ENCODE assay signal across 2 cellular contexts in genomic region chr12:5665615-5666014, GRCh38.
TF ChIP-seq lines count a peak whose summit lies in the region.

No MANE protein-coding gene starts in this region.

TF ChIP-seq in IMR-90, 13 proteins besides CTCF, POLR2A, EP300 and RAD21 (continued from another document):
- peak; percentile 65 for TF ChIP-seq USF2 (IDR thresholded peaks at IDR 0.05; ENCODE audit: low read depth, low read length)
- no peak for TF ChIP-seq MXI1 (IDR thresholded peaks at IDR 0.05; ENCODE audit: borderline replicate concordance, low read depth, low read length)
- TF ChIP-seq ELK1 (IDR thresholded peaks at IDR 0.05; ENCODE audit: borderline replicate concordance, low read depth, low read length) = no peak
- no peak for TF ChIP-seq CHD1 (IDR thresholded peaks at IDR 0.05; ENCODE audit: low read depth, low read length)
- TF ChIP-seq FOS (IDR thresholded peaks at IDR 0.05; ENCODE audit: low read depth, low read length) = peak; percentile 62
- peak; percentile 32; the same call in 1 of the 2 replicates for TF ChIP-seq MAZ (IDR thresholded peaks at IDR 0.05; ENCODE audit: borderline replicate concordance, low read depth, low read length)
- TF ChIP-seq MAFK (IDR thresholded peaks at IDR 0.05; ENCODE audit: low read depth, low read length) = 0 out of 2 replicates have a peak, but pooled peaks have one; percentile 19
- TF ChIP-seq NFE2L2 (IDR thresholded peaks at IDR 0.05; ENCODE audit: low read depth, low read length) = no peak
- TF ChIP-seq RFX5 (IDR thresholded peaks at IDR 0.05; ENCODE audit: low read depth, low read length) = no peak
- 0 out of 2 replicates have a peak, but pooled peaks have one; percentile 5 for TF ChIP-seq SMC3 (IDR thresholded peaks at IDR 0.05; ENCODE audit: low read depth, low read length)
- no peak for TF ChIP-seq CEBPB (IDR thresholded peaks at IDR 0.05; ENCODE audit: low read depth, low read length)
- peak; percentile 22; the same call in 1 of the 2 replicates for TF ChIP-seq BHLHE40 (IDR thresholded peaks at IDR 0.05; ENCODE audit: low read depth, low read length)

TF ChIP-seq in HepG2, 621 proteins besides CTCF, POLR2A, EP300 and RAD21 (continued from another document):
- TF ChIP-seq ZNF703 (CRISPR knock-in tag; IDR thresholded peaks at IDR 0.05; ENCODE audit: borderline replicate concordance) (no peak), TCF7 (IDR thresholded peaks at IDR 0.05; ENCODE audit: low read depth) (no peak), ZSCAN31 (CRISPR knock-in tag; IDR thresholded peaks at IDR 0.05; ENCODE audit: low read depth) (no peak), ERF (CRISPR knock-in tag; IDR thresholded peaks at IDR 0.05) (no peak), JUN (CRISPR knock-in tag; IDR thresholded peaks at IDR 0.05) (no peak), IKZF1 (IDR thresholded peaks at IDR 0.05) (no peak), MXI1 (IDR thresholded peaks at IDR 0.05; ENCODE audit: borderline replicate concordance, low read depth, low read length) (no peak), XRCC5 (optimal IDR thresholded peaks at IDR 0.05; ENCODE audit: low read length) (no peak), ZNF382 (CRISPR knock-in tag; IDR thresholded peaks at IDR 0.05; ENCODE audit: borderline replicate concordance) (no peak), ZNF883 (CRISPR knock-in tag; IDR thresholded peaks at IDR 0.05; ENCODE audit: not compliant biosample characterization) (no peak), DNMT1 (CRISPR knock-in tag; IDR thresholded peaks at IDR 0.05) (no peak)
TF ChIP-seq in HepG2: peak in this region for 0.
